2 cellular contexts compared by ENCODE assay signal in genomic region chr12:78208106-78208505, GRCh38.
TF ChIP-seq lines count a peak whose summit lies in the region.

No MANE protein-coding gene starts in this region.

TF ChIP-seq in SK-N-SH, 30 proteins besides CTCF, POLR2A, EP300 and RAD21 (continued from another document):
- TF ChIP-seq, protein P1, sequence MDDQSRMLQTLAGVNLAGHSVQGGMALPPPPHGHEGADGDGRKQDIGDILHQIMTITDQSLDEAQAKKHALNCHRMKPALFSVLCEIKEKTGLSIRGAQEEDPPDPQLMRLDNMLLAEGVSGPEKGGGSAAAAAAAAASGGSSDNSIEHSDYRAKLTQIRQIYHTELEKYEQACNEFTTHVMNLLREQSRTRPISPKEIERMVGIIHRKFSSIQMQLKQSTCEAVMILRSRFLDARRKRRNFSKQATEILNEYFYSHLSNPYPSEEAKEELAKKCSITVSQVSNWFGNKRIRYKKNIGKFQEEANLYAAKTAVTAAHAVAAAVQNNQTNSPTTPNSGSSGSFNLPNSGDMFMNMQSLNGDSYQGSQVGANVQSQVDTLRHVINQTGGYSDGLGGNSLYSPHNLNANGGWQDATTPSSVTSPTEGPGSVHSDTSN (IDR thresholded peaks at IDR 0.05): 0 out of 2 replicates have a peak, but pooled peaks have one; percentile 3
- TF ChIP-seq CHD2 (IDR thresholded peaks at IDR 0.05; ENCODE audit: low read length, partially characterized antibody): no peak
- TF ChIP-seq RFX5 (IDR thresholded peaks at IDR 0.05; ENCODE audit: low read length): no peak
- TF ChIP-seq TCF12 (IDR thresholded peaks at IDR 0.05): no peak
- TF ChIP-seq JUND (IDR thresholded peaks at IDR 0.05): no peak
TF ChIP-seq in SK-N-SH: peak in this region for 1.

TF ChIP-seq in SK-N-SH treated with all-trans-retinoic acid at 6 μM for 48 hours, 23 proteins besides CTCF, POLR2A, EP300 and RAD21 (continued from another document):
- TF ChIP-seq CSRNP3 (CRISPR knock-in tag; IDR thresholded peaks at IDR 0.05) (no peak), ZNF70 (CRISPR knock-in tag; IDR thresholded peaks at IDR 0.05) (no peak), OSR1 (CRISPR knock-in tag; IDR thresholded peaks at IDR 0.05) (no peak), RARB (CRISPR knock-in tag; IDR thresholded peaks at IDR 0.05) (no peak), CREB5 (CRISPR knock-in tag; IDR thresholded peaks at IDR 0.05; ENCODE audit: low read depth) (no peak), ZFP3 (CRISPR knock-in tag; IDR thresholded peaks at IDR 0.05) (no peak), PPARA (CRISPR knock-in tag; IDR thresholded peaks at IDR 0.05; ENCODE audit: borderline replicate concordance) (no peak), GLIS3 (CRISPR knock-in tag; IDR thresholded peaks at IDR 0.05) (no peak), ZNF8 (CRISPR knock-in tag; IDR thresholded peaks at IDR 0.05) (no peak), ESRRG (CRISPR knock-in tag; IDR thresholded peaks at IDR 0.05) (no peak), ISL1 (CRISPR knock-in tag; IDR thresholded peaks at IDR 0.05) (no peak)
